ENCODE assay signal across 8 cellular contexts in genomic region chr17:60231234-60231633, GRCh38.
A peak's percentile ranks its signal among the peaks of the same experiment; 100 is the strongest.
DNase-seq lines count a peak whose midpoint lies in the region; ATAC-seq, FAIRE-seq and TF ChIP-seq lines count a peak whose summit lies in the region.
"Had no signal": no experiment of that assay in that cellular context is flagged by ENCODE, and none has a peak within 500 bp of the region (broad histone marks: within the 10 kb centered on the region; RNA-seq: fewer than 3 reads in every experiment).

No MANE protein-coding gene starts in this region.

- H3K4me2 ChIP-seq in astrocyte (ENCODE audit: low read length), result no peak overlapping the region

- POLR2A ChIA-PET in GM10248 (lab: Yijun Ruan, JAX), result interaction anchor here (0.6 kb wide), 1 partner anchor 83 kb away, joined by 3 read pairs; no protein-coding TSS in a partner anchor

- H3K36me3 ChIP-seq in astrocyte (ENCODE audit: insufficient read depth, low read length), result peaks cover 11% of the 10 kb centered on the region

- H3K27ac ChIP-seq in astrocyte (ENCODE audit: low read depth, low read length), result no peak overlapping the region

- no peaks in the 10 kb centered on the region for H3K27me3 Mint-ChIP-seq in astrocyte (ENCODE audit: low read depth, unreplicated experiment)
- no peaks in the 10 kb centered on the region for H3K27me3 Mint-ChIP-seq in stimulated activated naive B cell treated with anti-CD40 and anti-IgM and Interleukin-4, amounts not matched to agents 10 μg/mL and 1 μg/mL and 100 μg/mL, for 72 hours

- H2AFZ ChIP-seq in astrocyte (ENCODE audit: low read depth, low read length), result no peak overlapping the region

- ATAC-seq in left lobe of liver (peak; percentile 72), HG03280 (IDR thresholded peaks at IDR 0.05; ENCODE audit: unreplicated experiment) (no peak)
- no peak for ATAC-seq in stimulated activated naive B cell treated with anti-CD40 and anti-IgM and Interleukin-4, amounts not matched to agents 10 μg/mL and 1 μg/mL and 100 μg/mL, for 72 hours (replicated peaks)

- peak; percentile 45 for TF ChIP-seq CTCF in GM10248 (IDR thresholded peaks at IDR 0.05; ENCODE audit: control extremely low read depth, extremely low read depth, low read depth, missing control alignments)
- peak; percentile 37 for TF ChIP-seq CTCF in astrocyte (IDR thresholded peaks at IDR 0.05; ENCODE audit: insufficient read depth, low read depth, low read length)

- H3K27me3 ChIP-seq in astrocyte (ENCODE audit: insufficient read depth, low read length), result no peaks in the 10 kb centered on the region

- no peaks in the 10 kb centered on the region for H4K20me1 ChIP-seq in astrocyte (ENCODE audit: insufficient read depth, low read length)

- peaks cover 7% of the 10 kb centered on the region for H3K36me3 Mint-ChIP-seq in astrocyte (ENCODE audit: low read depth, unreplicated experiment)
- peaks cover 11 to 12% of the 10 kb centered on the region in 2 donors for H3K36me3 Mint-ChIP-seq in stimulated activated naive B cell treated with anti-CD40 and anti-IgM and Interleukin-4, amounts not matched to agents 10 μg/mL and 1 μg/mL and 100 μg/mL, for 72 hours

- FAIRE-seq in astrocyte (lab: Jason Lieb, UNC), result no peak
- FAIRE-seq: TTC549 had no signal

- no peak overlapping the region for H3K9ac ChIP-seq in astrocyte (ENCODE audit: low read length)

- H3K4me1 ChIP-seq in astrocyte (ENCODE audit: insufficient read depth, low read length), result no peaks in the 10 kb centered on the region

- H3K4me3 ChIP-seq in astrocyte (ENCODE audit: insufficient read depth, low read depth, low read length), result no peak overlapping the region

- peaks cover 8% of the 10 kb centered on the region for H3K4me1 Mint-ChIP-seq in astrocyte (ENCODE audit: low read depth, unreplicated experiment)
- no peaks in the 10 kb centered on the region for H3K4me1 Mint-ChIP-seq in stimulated activated naive B cell treated with anti-CD40 and anti-IgM and Interleukin-4, amounts not matched to agents 10 μg/mL and 1 μg/mL and 100 μg/mL, for 72 hours

- no peaks in the 10 kb centered on the region for H3K9me3 ChIP-seq in astrocyte (ENCODE audit: insufficient read depth, low read depth, low read length)

- DNase-seq in GM10248 (ENCODE audit: extremely low spot score), result peak; percentile 29
- DNase-seq in M059J (ENCODE audit: low read depth), result peak; percentile 28
- no peak for DNase-seq in astrocyte (ENCODE audit: low read depth)
- no peak for DNase-seq in left lobe of liver (ENCODE audit: low spot score)
- DNase-seq in stimulated activated naive B cell treated with anti-CD40 and anti-IgM and Interleukin-4, amounts not matched to agents 10 μg/mL and 1 μg/mL and 100 μg/mL, for 72 hours, result no peak
- DNase-seq in islet precursor cell, result no peak

- no peaks in the 10 kb centered on the region for H3K79me2 ChIP-seq in astrocyte (ENCODE audit: insufficient read depth, low read length)

- CTCF ChIA-PET in GM10248 (lab: Yijun Ruan, JAX), result interaction anchor here (0.9 to 1.4 kb wide), 14 partner anchors 8 to 409 kb away, joined by 3 to 9 read pairs (median 3); no protein-coding TSS in a partner anchor

- no peak overlapping the region for H3K4me3 Mint-ChIP-seq in astrocyte (ENCODE audit: unreplicated experiment)
- H3K4me3 Mint-ChIP-seq in stimulated activated naive B cell treated with anti-CD40 and anti-IgM and Interleukin-4, amounts not matched to agents 10 μg/mL and 1 μg/mL and 100 μg/mL, for 72 hours, result no peak overlapping the region

- peak overlapping the region; percentile 80 for H3K27ac Mint-ChIP-seq in astrocyte (ENCODE audit: unreplicated experiment)
- no peak overlapping the region for H3K27ac Mint-ChIP-seq in stimulated activated naive B cell treated with anti-CD40 and anti-IgM and Interleukin-4, amounts not matched to agents 10 μg/mL and 1 μg/mL and 100 μg/mL, for 72 hours

- H3K9me3 Mint-ChIP-seq in astrocyte (ENCODE audit: unreplicated experiment), result no peaks in the 10 kb centered on the region
- H3K9me3 Mint-ChIP-seq in stimulated activated naive B cell treated with anti-CD40 and anti-IgM and Interleukin-4, amounts not matched to agents 10 μg/mL and 1 μg/mL and 100 μg/mL, for 72 hours, result no peaks in the 10 kb centered on the region

Comparison
In these comparisons a context has a peak if more than half of its experiments do, and no peak if none do; other contexts are left out.
1. DNase-seq: peak in GM10248 (single experiment) and M059J (single experiment); none in astrocyte (single experiment), left lobe of liver (single experiment), stimulated activated naive B cell treated with anti-CD40 and anti-IgM and Interleukin-4, amounts not matched to agents 10 μg/mL and 1 μg/mL and 100 μg/mL, for 72 hours (single experiment) and islet precursor cell (single experiment).